Comparison of ENCODE assay signal across 13 cellular contexts in the genomic region with DNA sequence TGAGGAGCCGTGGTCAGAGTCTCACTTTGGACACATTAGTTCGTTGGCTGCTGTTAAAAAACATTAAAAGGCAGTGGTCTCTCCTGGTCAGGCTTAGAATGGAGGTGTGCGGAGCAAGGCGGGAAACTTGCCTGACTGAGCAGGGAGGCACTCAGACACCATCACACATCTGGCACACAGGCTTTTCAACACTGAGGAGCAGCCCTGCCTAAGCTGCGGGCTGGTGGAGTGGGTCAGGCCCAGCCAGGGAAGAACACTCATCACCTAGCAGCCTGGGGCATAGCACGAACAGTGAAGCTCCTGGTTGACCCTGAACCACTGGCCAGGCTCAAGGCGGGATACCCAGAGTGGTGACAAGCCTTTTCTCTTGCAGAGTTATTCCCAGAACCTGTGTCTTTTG.
"Had no signal": no experiment of that assay in that cellular context is flagged by ENCODE, and none has a peak within 500 bp of the region (broad histone marks: within the 10 kb centered on the region; RNA-seq: fewer than 3 reads in every experiment).

No MANE protein-coding gene starts in this region.

- H3K9me3 Mint-ChIP-seq: naive thymus-derived CD8-positive, alpha-beta T cell had no signal

- DNase-seq: activated CD4-positive, alpha-beta T cell treated with anti-CD3 and anti-CD28 coated beads, Interleukin-2, amount 50 U/mL, for 4 hours; activated CD8-positive, alpha-beta memory T cell treated with anti-CD3 and anti-CD28 coated beads, Interleukin-2, amount 50 U/mL, for 4 hours; colonic mucosa; heart left ventricle; mucosa of descending colon; naive thymus-derived CD8-positive, alpha-beta T cell; stimulated activated CD4-positive, alpha-beta T cell treated with anti-CD3 and anti-CD28 coated beads, Interleukin-15, amount 100 ng/mL, for 24 hours; stimulated activated CD4-positive, alpha-beta T cell treated with anti-CD3 and anti-CD28 coated beads, Interleukin-4, amount 100 ng/mL, for 24 hours had no signal

- H3K27ac ChIP-seq: cardiac muscle cell, colonic mucosa, heart left ventricle, tibial artery, vagina had no signal

- ATAC-seq: activated CD4-positive, CD25-positive, alpha-beta regulatory T cell treated with anti-CD3 and anti-CD28 coated beads, Interleukin-2, amount 50 U/mL, for 24 hours; heart left ventricle; left colon; mucosa of descending colon; naive thymus-derived CD8-positive, alpha-beta T cell had no signal
